ENCODE assay signal across 18 cellular contexts in genomic region chr11:125091877-125092664, GRCh38. TPM values are rescaled to one million over a fixed set of nuclear protein-coding genes. Genes with fewer than 3 reads are reported as not detected.
DNase-seq lines count a peak whose midpoint lies in the region; ATAC-seq and TF ChIP-seq lines count a peak whose summit lies in the region.
"Had no signal": no experiment of that assay in that cellular context is flagged by ENCODE, and none has a peak within 500 bp of the region (broad histone marks: within the 10 kb centered on the region; RNA-seq: fewer than 3 reads in every experiment).

No MANE protein-coding gene starts in this region.

- H4K8ac ChIP-seq in neuronal stem cell (ENCODE audit: low read depth, low read length) = peak overlapping the region; percentile 20

- H3K4ac ChIP-seq in neuronal stem cell (ENCODE audit: low read length) = no peak overlapping the region

- no peaks in the 10 kb centered on the region for H3K79me1 ChIP-seq in neuronal stem cell (ENCODE audit: low read depth, low read length)

- H3K4me3 ChIP-seq in PC-9 (no peak overlapping the region; the same call in 1 of the 2 replicates), neuronal stem cell (ENCODE audit: low read length in 2 of 2) (no peak overlapping the region), HAP-1 (no peak overlapping the region)
- H3K4me3 ChIP-seq: GM12878, MG63, thoracic aorta had no signal

- POLR2A ChIA-PET in PC-9 (lab: Charles Lee; ENCODE audit: unreplicated experiment) = interaction anchor here (0.7 kb wide), 1 partner anchor 14 kb away, joined by 3 read pairs; no protein-coding TSS in a partner anchor

- intact Hi-C loops in Calu3 (cut with micrococcal nuclease; ENCODE audit: unreplicated experiment) (loop anchor here (1.0 to 10.0 kb wide), 3 partner anchors 49 to 313 kb away; no protein-coding TSS in a partner anchor), PC-9 (cut with micrococcal nuclease; ENCODE audit: unreplicated experiment) (loop anchor here (1.0 to 2.0 kb wide), 3 partner anchors 19 to 313 kb away; partner anchors contain the start of gene TMEM218)

- H3K9ac ChIP-seq in neuronal stem cell (ENCODE audit: low read depth, low read length, poor library complexity) = no peak overlapping the region

- H4K91ac ChIP-seq in neuronal stem cell (ENCODE audit: low read depth, low read length, poor library complexity) = no peak overlapping the region

- H4K20me1 ChIP-seq in PC-9 (ENCODE audit: insufficient read depth) = no peaks in the 10 kb centered on the region

- H3K4me2 ChIP-seq in PC-9 (peak overlapping the region; percentile 56), neuronal stem cell (ENCODE audit: insufficient read depth, low read length, poor library complexity, severe bottlenecking) (no peak overlapping the region)

- BruUV-seq in Calu3 (replicated peaks; lab: Mats Ljungman, UMichigan) (no TSS peak), PC-9 (replicated peaks; lab: Mats Ljungman, UMichigan) (no TSS peak)

- H3K27ac ChIP-seq in PC-9 = peak overlapping the region; percentile 70
- H3K27ac ChIP-seq in neuronal stem cell (replicated peaks; ENCODE audit: low read length) = no peak overlapping the region
- H3K27ac ChIP-seq: thoracic aorta had no signal

- peaks cover 9% of the 10 kb centered on the region for H3K4me1 Mint-ChIP-seq in Calu3 (ENCODE audit: low read depth, unreplicated experiment)

- no peak overlapping the region for H3K23ac ChIP-seq in neuronal stem cell (ENCODE audit: low read depth, low read length, poor library complexity)

- H3K14ac ChIP-seq in neuronal stem cell (ENCODE audit: low read length) = no peak overlapping the region

- H3K9me2 ChIP-seq in PC-9 (ENCODE audit: insufficient read depth) = no peaks in the 10 kb centered on the region

- H3K4me1 ChIP-seq in PC-9 (replicated peaks; ENCODE audit: insufficient read depth) = peaks cover 25% of the 10 kb centered on the region
- peaks cover 10 to 12% of the 10 kb centered on the region in 2 donors for H3K4me1 ChIP-seq in neuronal stem cell (ENCODE audit: control insufficient read depth in 2 of 2, insufficient read depth in 1 of 2, low read depth in 1 of 2, low read length in 2 of 2)
- H3K4me1 ChIP-seq in HAP-1 = peaks cover 20% of the 10 kb centered on the region

- H3K27me3 Mint-ChIP-seq in Calu3 (ENCODE audit: unreplicated experiment) = no peaks in the 10 kb centered on the region
- H3K27me3 Mint-ChIP-seq: activated naive CD8-positive, alpha-beta T cell; effector memory CD8-positive, alpha-beta T cell; IgD-negative memory B cell; T-cell had no signal

- H3F3A ChIP-seq in PC-9 (ENCODE audit: insufficient read depth, low read depth) = peaks cover 18% of the 10 kb centered on the region

- no peak overlapping the region for H2BK120ac ChIP-seq in neuronal stem cell (ENCODE audit: low read depth, low read length)

- H3K36me3 Mint-ChIP-seq in Calu3 (ENCODE audit: insufficient read depth, unreplicated experiment) = no peaks in the 10 kb centered on the region
- H3K36me3 Mint-ChIP-seq: IgD-negative memory B cell had no signal

- DNase-seq in Calu3 (no peak), PC-9 (no peak), neuronal stem cell (ENCODE audit: low spot score) (no peak), HAP-1 (ENCODE audit: low spot score in 2 of 2) (no peak), KBM-7 (no peak)
- DNase-seq: activated CD4-positive, alpha-beta T cell treated with anti-CD3 and anti-CD28 coated beads for 48 hours; effector memory CD8-positive, alpha-beta T cell; MG63; T-cell had no signal

- ATAC-seq in esophagus mucosa (peak; percentile 19), HG03342 (IDR thresholded peaks at IDR 0.05; ENCODE audit: unreplicated experiment) (no peak), HG03025 (IDR thresholded peaks at IDR 0.05; ENCODE audit: low FRiP score, unreplicated experiment) (no peak)
- ATAC-seq: CD8-positive, alpha-beta T cell; effector memory CD8-positive, alpha-beta T cell had no signal

- no peak overlapping the region for H2BK12ac ChIP-seq in neuronal stem cell (ENCODE audit: low read length)

- H2BK15ac ChIP-seq in neuronal stem cell (ENCODE audit: low read length) = no peak overlapping the region

- H2AK5ac ChIP-seq in neuronal stem cell (ENCODE audit: low read depth, low read length) = no peak overlapping the region

- no peaks in the 10 kb centered on the region for H3K9me3 ChIP-seq in PC-9 (ENCODE audit: insufficient read depth, low read depth)
- no peaks in the 10 kb centered on the region for H3K9me3 ChIP-seq in neuronal stem cell (replicated peaks in 1 of 2; ENCODE audit: control insufficient read depth in 2 of 2, insufficient read depth in 1 of 2, low read depth in 1 of 2, low read length in 2 of 2)
- H3K9me3 ChIP-seq in HAP-1 = no peaks in the 10 kb centered on the region
- H3K9me3 ChIP-seq: MG63, thoracic aorta had no signal

- H3K27me3 ChIP-seq in PC-9 (ENCODE audit: insufficient read depth, low read depth) = no peaks in the 10 kb centered on the region
- no peaks in the 10 kb centered on the region for H3K27me3 ChIP-seq in neuronal stem cell (ENCODE audit: control insufficient read depth in 3 of 3, insufficient read depth in 3 of 3, low read depth in 1 of 3, low read length in 3 of 3)
- no peaks in the 10 kb centered on the region for H3K27me3 ChIP-seq in HAP-1 (ENCODE audit: low read depth)
- H3K27me3 ChIP-seq: MG63 had no signal

- in situ Hi-C loops in HAP-1 (cut with MboI; ENCODE audit: low sequenced_read_pairs) = loop anchor here (5.0 to 10.0 kb wide), 3 partner anchors 53 to 333 kb away; no protein-coding TSS in a partner anchor
- in situ Hi-C loops in KBM-7 (cut with MboI; ENCODE audit: low pct_unique_long_range_greater_than_20kb, low sequenced_read_pairs) = no loop called here

- TF ChIP-seq CTCF in Calu3 (IDR thresholded peaks at IDR 0.05; ENCODE audit: unreplicated experiment) (no peak), PC-9 (conservative IDR thresholded peaks at IDR 0.05) (no peak)

- no peaks in the 10 kb centered on the region for H3K79me2 ChIP-seq in PC-9 (ENCODE audit: low read depth)

- CTCF ChIA-PET in Calu3 (lab: Charles Lee) = interaction anchor here (0.9 to 1.4 kb wide), 4 partner anchors 13 to 337 kb away, joined by 3 to 8 read pairs (median 3); no protein-coding TSS in a partner anchor
- CTCF ChIA-PET in PC-9 (lab: Charles Lee) = interaction anchor here (1.2 kb wide), 1 partner anchor 32 kb away, joined by 3 read pairs; no protein-coding TSS in a partner anchor

- no CpG with 5 or more reads among the region's 6 CpGs for WGBS in neuronal stem cell (ENCODE audit: extremely low coverage in 2 of 2, insufficient read length in 2 of 2, insufficient replicate concordance in 1 of 2), 2 donors

- no peak overlapping the region; the same call in 1 of the 2 replicates for H2AFZ ChIP-seq in PC-9
- no peak overlapping the region for H2AFZ ChIP-seq in neuronal stem cell (ENCODE audit: low read length)

- H3K27ac Mint-ChIP-seq in Calu3 (ENCODE audit: unreplicated experiment) = peak overlapping the region; percentile 71
- H3K27ac Mint-ChIP-seq: activated naive CD8-positive, alpha-beta T cell; activated T-helper 1 cell treated with anti-CD3 and anti-CD28 coated beads, Interleukin-12 subunit alpha, Interleukin-12 subunit beta, Interleukin-2, Interleukin-4 antibody, amounts not matched to agents 30 ng/mL and 10 ng/mL and 1 ng/mL, durations not matched to agents 14 hours and 24 hours and 36 hours; CD8-positive, alpha-beta T cell; IgD-negative memory B cell; T-cell had no signal

- H3K36me3 ChIP-seq in PC-9 (ENCODE audit: low read depth) (no peaks in the 10 kb centered on the region), neuronal stem cell (replicated peaks in 1 of 2; ENCODE audit: control insufficient read depth in 2 of 2, insufficient read depth in 2 of 2, low read length in 2 of 2) (peaks cover 0 to 30% of the 10 kb centered on the region in 2 donors), HAP-1 (replicated peaks) (peaks cover 7% of the 10 kb centered on the region)
- H3K36me3 ChIP-seq: thoracic aorta had no signal

- H2BK5ac ChIP-seq in neuronal stem cell (ENCODE audit: low read length) = no peak overlapping the region

- H3K18ac ChIP-seq in neuronal stem cell (ENCODE audit: low read length) = no peak overlapping the region

- no peak overlapping the region for H3K4me3 Mint-ChIP-seq in Calu3 (ENCODE audit: low read depth, unreplicated experiment)
- H3K4me3 Mint-ChIP-seq: activated naive CD8-positive, alpha-beta T cell; activated T-helper 1 cell treated with anti-CD3 and anti-CD28 coated beads, Interleukin-12 subunit alpha, Interleukin-12 subunit beta, Interleukin-2, Interleukin-4 antibody, amounts not matched to agents 30 ng/mL and 10 ng/mL and 1 ng/mL, durations not matched to agents 14 hours and 24 hours and 36 hours; CD8-positive, alpha-beta T cell; effector memory CD8-positive, alpha-beta T cell; IgD-negative memory B cell; T-cell had no signal

- H3K9me3 Mint-ChIP-seq in Calu3 (ENCODE audit: low read depth, unreplicated experiment) = no peaks in the 10 kb centered on the region
- H3K9me3 Mint-ChIP-seq: activated T-helper 1 cell treated with anti-CD3 and anti-CD28 coated beads, Interleukin-12 subunit alpha, Interleukin-12 subunit beta, Interleukin-2, Interleukin-4 antibody, amounts not matched to agents 30 ng/mL and 10 ng/mL and 1 ng/mL, durations not matched to agents 14 hours and 24 hours and 36 hours; CD8-positive, alpha-beta T cell; effector memory CD8-positive, alpha-beta T cell; IgD-negative memory B cell; T-cell had no signal

RNA-seq across cellular contexts. Expression of gene TMEM218, which starts 19.4 kb away (rescaled TPM):
- total RNA-seq in Calu3 (2022) (10.0 and 14.5 TPM in 2 replicates), PC-9 (2021) (16.4 and 20.5 TPM in 2 replicates), esophagus mucosa (14.3 TPM)
- polyA plus RNA-seq in neuronal stem cell (2013, experiment 1 of 2) = 25.3 TPM
- polyA plus RNA-seq in neuronal stem cell (2013, experiment 2 of 2) = 23.3 TPM

RNA-seq across cellular contexts. Expression of gene SLC37A2, which starts 29.0 kb away (rescaled TPM):
- total RNA-seq in Calu3 (2022) = 2.5 and 4.3 TPM in 2 replicates
- total RNA-seq in PC-9 (2021) = 14.6 and 24.0 TPM in 2 replicates
- 15.5 TPM for total RNA-seq in esophagus mucosa
- 0.66 TPM for polyA plus RNA-seq in neuronal stem cell (2013, experiment 1 of 2)
- 0.64 TPM for polyA plus RNA-seq in neuronal stem cell (2013, experiment 2 of 2)
